ENCODE assay signal across 21 cellular contexts in genomic region chr12:46491548-46491947, GRCh38.
DNase-seq lines count a peak whose midpoint lies in the region; ATAC-seq and TF ChIP-seq lines count a peak whose summit lies in the region.
"Had no signal": no experiment of that assay in that cellular context is flagged by ENCODE, and none has a peak within 500 bp of the region (broad histone marks: within the 10 kb centered on the region; RNA-seq: fewer than 3 reads in every experiment).

No MANE protein-coding gene starts in this region.

- H4K20me1 ChIP-seq in osteoblast (ENCODE audit: insufficient read depth, low read length) = no peaks in the 10 kb centered on the region

- H3K9me3 ChIP-seq in Panc1 (ENCODE audit: control insufficient read depth, insufficient read depth, low read depth, low read length) = no peaks in the 10 kb centered on the region
- no peaks in the 10 kb centered on the region for H3K9me3 ChIP-seq in osteoblast (ENCODE audit: low read depth, low read length)
- no peaks in the 10 kb centered on the region for H3K9me3 ChIP-seq in BE2C
- H3K9me3 ChIP-seq: lower lobe of right lung, SK-N-SH, uterus had no signal

- H3K4me1 ChIP-seq in ACC112 (ENCODE audit: control insufficient read depth, insufficient read depth, low read length, unreplicated experiment) (peaks cover 61% of the 10 kb centered on the region), Panc1 (ENCODE audit: control insufficient read depth, insufficient read depth, low read length) (peaks cover 43% of the 10 kb centered on the region), osteoblast (ENCODE audit: insufficient read depth, low read length) (peaks cover 47% of the 10 kb centered on the region), BE2C (no peaks in the 10 kb centered on the region)
- H3K4me1 ChIP-seq: uterus had no signal

- no TSS peak for BruUV-seq in Panc1 (replicated peaks; lab: Mats Ljungman, UMichigan)

- no peak for DNase-seq in Panc1 (ENCODE audit: low read depth, low spot score)
- peak; percentile 86 for DNase-seq in fibroblast of pulmonary artery (ENCODE audit: low read depth)
- peak; percentile 88 for DNase-seq in osteoblast (ENCODE audit: insufficient read length, low spot score, missing footprints)
- no peak for DNase-seq in stimulated activated CD4-positive, alpha-beta T cell treated with anti-CD3 and anti-CD28 coated beads, Interleukin-4, amount 100 ng/mL, for 1 hour
- no peak for DNase-seq in BE2C
- DNase-seq in NCI-H345 treated with DMSO at 0.1 percent for 48 hours (lab: John Stamatoyannopoulos, UW; ENCODE audit: unreplicated experiment) = no peak
- no peak for DNase-seq in NCI-H524 treated with DMSO at 0.1 percent for 48 hours (lab: John Stamatoyannopoulos, UW)
- DNase-seq: activated CD4-positive, alpha-beta T cell treated with anti-CD3 and anti-CD28 coated beads, Interleukin-2, amount 10 ng/mL, durations not matched to agents 24 days and 14 days; effector memory CD8-positive, alpha-beta T cell; GOT3; head of caudate nucleus; immature natural killer cell; lower lobe of right lung; NCI-H1436; NCI-H524; SK-N-SH; stimulated activated CD4-positive, alpha-beta T cell treated with anti-CD3 and anti-CD28 coated beads, Interleukin-12 subunit alpha, Interleukin-12 subunit beta, amount 100 ng/mL, for 4 hours; T-helper 2 cell; uterus had no signal

- no peak overlapping the region for H3K4me3 ChIP-seq in ACC112 (ENCODE audit: low read depth, low read length)
- H3K4me3 ChIP-seq in Panc1 (ENCODE audit: low read depth in 2 of 2, low read length in 2 of 2) = no peak overlapping the region
- H3K4me3 ChIP-seq in fibroblast of pulmonary artery (replicated peaks; ENCODE audit: low read depth, low read length) = no peak overlapping the region
- H3K4me3 ChIP-seq in osteoblast (ENCODE audit: insufficient read depth, low read length) = no peak overlapping the region
- H3K4me3 ChIP-seq in BE2C (ENCODE audit: low read depth, low read length) = no peak overlapping the region
- H3K4me3 ChIP-seq: lower lobe of right lung, uterus had no signal

- intact Hi-C loops in Panc1 (cut with micrococcal nuclease; ENCODE audit: unreplicated experiment) = loop anchor here (2.0 kb wide), 1 partner anchor 61 kb away; no protein-coding TSS in a partner anchor

- TF ChIP-seq CTCF in Panc1 (IDR thresholded peaks at IDR 0.05) (no peak), fibroblast of pulmonary artery (IDR thresholded peaks at IDR 0.05; ENCODE audit: low read length, missing control alignments) (no peak), osteoblast (IDR thresholded peaks at IDR 0.05; ENCODE audit: extremely low read depth, low read depth, low read length) (no peak), BE2C (IDR thresholded peaks at IDR 0.05; ENCODE audit: low read depth, low read length) (no peak)

- H3K27ac ChIP-seq in ACC112 (ENCODE audit: low read depth, low read length) (peak overlapping the region; percentile 91), Panc1 (ENCODE audit: low read length) (peak overlapping the region; percentile 95), osteoblast (ENCODE audit: low read depth, low read length) (peak overlapping the region; percentile 84)
- H3K27ac ChIP-seq: HL-60 had no signal

- no peak overlapping the region for H3K4me2 ChIP-seq in osteoblast (ENCODE audit: insufficient read depth, low read length)

- CTCF ChIA-PET in Panc1 (lab: Charles Lee) = no interaction called here

- H3K36me3 ChIP-seq in ACC112 (ENCODE audit: insufficient read depth, low read length) (no peaks in the 10 kb centered on the region), Panc1 (ENCODE audit: control insufficient read depth, insufficient read depth, low read length) (no peaks in the 10 kb centered on the region), osteoblast (ENCODE audit: insufficient read depth, low read length) (no peaks in the 10 kb centered on the region), BE2C (no peaks in the 10 kb centered on the region)
- H3K36me3 ChIP-seq: lower lobe of right lung, uterus had no signal

- in situ Hi-C loops in Panc1 (cut with HindIII; ENCODE audit: low pct_unique_long_range_greater_than_20kb, low sequenced_read_pairs) = no loop called here

- H3K27me3 ChIP-seq in ACC112 (ENCODE audit: insufficient read depth, low read length) (no peaks in the 10 kb centered on the region), Panc1 (ENCODE audit: control insufficient read depth, insufficient read depth, low read length) (no peaks in the 10 kb centered on the region), osteoblast (ENCODE audit: insufficient read depth, low read length) (no peaks in the 10 kb centered on the region), BE2C (no peaks in the 10 kb centered on the region)
- H3K27me3 ChIP-seq: uterus had no signal

- ATAC-seq in Panc1 = no peak
- ATAC-seq: effector memory CD8-positive, alpha-beta T cell had no signal

- no peak overlapping the region for H2AFZ ChIP-seq in ACC112 (ENCODE audit: low read length, unreplicated experiment)
- H2AFZ ChIP-seq in osteoblast (ENCODE audit: low read length) = no peak overlapping the region

- POLR2A ChIA-PET in Panc1 (lab: Charles Lee) = no interaction called here

- H3K79me2 ChIP-seq in ACC112 (ENCODE audit: control insufficient read depth, insufficient read depth, low read length, unreplicated experiment) (no peaks in the 10 kb centered on the region), osteoblast (ENCODE audit: insufficient read depth, low read length) (no peaks in the 10 kb centered on the region)

Comparison
In these comparisons a context has a peak if more than half of its experiments do, and no peak if none do; other contexts are left out.
1. DNase-seq: peak in fibroblast of pulmonary artery (single experiment) and osteoblast (single experiment); none in Panc1 (single experiment), stimulated activated CD4-positive, alpha-beta T cell treated with anti-CD3 and anti-CD28 coated beads, Interleukin-4, amount 100 ng/mL, for 1 hour (single experiment), BE2C (single experiment), NCI-H345 treated with DMSO at 0.1 percent for 48 hours (single experiment) and NCI-H524 treated with DMSO at 0.1 percent for 48 hours (single experiment).
2. Peak in every context shown above with its lines, with median percentiles within 50 percentile points of each other: H3K27ac ChIP-seq.